In genomic region chr10:100983868-100984669, GRCh38 we compare ENCODE assay signal across 1 cellular context.
TF ChIP-seq lines count a peak whose summit lies in the region.

No MANE protein-coding gene starts in this region.

TF ChIP-seq in HCT116, 20 proteins besides CTCF, POLR2A, EP300 and RAD21 (continued from another document):
- TF ChIP-seq REST (IDR thresholded peaks at IDR 0.05; ENCODE audit: low read depth) = no peak
